1 cellular context compared by ENCODE assay signal in genomic region chr6:77487808-77488425, GRCh38.
TF ChIP-seq lines count a peak whose summit lies in the region.

No MANE protein-coding gene starts in this region.

TF ChIP-seq in SK-N-SH, 30 proteins besides CTCF, POLR2A, EP300 and RAD21 (continued from another document):
- TF ChIP-seq, protein P1, sequence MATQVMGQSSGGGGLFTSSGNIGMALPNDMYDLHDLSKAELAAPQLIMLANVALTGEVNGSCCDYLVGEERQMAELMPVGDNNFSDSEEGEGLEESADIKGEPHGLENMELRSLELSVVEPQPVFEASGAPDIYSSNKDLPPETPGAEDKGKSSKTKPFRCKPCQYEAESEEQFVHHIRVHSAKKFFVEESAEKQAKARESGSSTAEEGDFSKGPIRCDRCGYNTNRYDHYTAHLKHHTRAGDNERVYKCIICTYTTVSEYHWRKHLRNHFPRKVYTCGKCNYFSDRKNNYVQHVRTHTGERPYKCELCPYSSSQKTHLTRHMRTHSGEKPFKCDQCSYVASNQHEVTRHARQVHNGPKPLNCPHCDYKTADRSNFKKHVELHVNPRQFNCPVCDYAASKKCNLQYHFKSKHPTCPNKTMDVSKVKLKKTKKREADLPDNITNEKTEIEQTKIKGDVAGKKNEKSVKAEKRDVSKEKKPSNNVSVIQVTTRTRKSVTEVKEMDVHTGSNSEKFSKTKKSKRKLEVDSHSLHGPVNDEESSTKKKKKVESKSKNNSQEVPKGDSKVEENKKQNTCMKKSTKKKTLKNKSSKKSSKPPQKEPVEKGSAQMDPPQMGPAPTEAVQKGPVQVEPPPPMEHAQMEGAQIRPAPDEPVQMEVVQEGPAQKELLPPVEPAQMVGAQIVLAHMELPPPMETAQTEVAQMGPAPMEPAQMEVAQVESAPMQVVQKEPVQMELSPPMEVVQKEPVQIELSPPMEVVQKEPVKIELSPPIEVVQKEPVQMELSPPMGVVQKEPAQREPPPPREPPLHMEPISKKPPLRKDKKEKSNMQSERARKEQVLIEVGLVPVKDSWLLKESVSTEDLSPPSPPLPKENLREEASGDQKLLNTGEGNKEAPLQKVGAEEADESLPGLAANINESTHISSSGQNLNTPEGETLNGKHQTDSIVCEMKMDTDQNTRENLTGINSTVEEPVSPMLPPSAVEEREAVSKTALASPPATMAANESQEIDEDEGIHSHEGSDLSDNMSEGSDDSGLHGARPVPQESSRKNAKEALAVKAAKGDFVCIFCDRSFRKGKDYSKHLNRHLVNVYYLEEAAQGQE (IDR thresholded peaks at IDR 0.05; ENCODE audit: low read depth, low read length), result no peak
- TF ChIP-seq NFIC (IDR thresholded peaks at IDR 0.05; ENCODE audit: borderline replicate concordance) (no peak), ELF1 (IDR thresholded peaks at IDR 0.05) (no peak)
